ENCODE assay signal across 14 cellular contexts in genomic region chr18:22047485-22047884, GRCh38.
DNase-seq lines count a peak whose midpoint lies in the region; ATAC-seq, FAIRE-seq and TF ChIP-seq lines count a peak whose summit lies in the region.
"Had no signal": no experiment of that assay in that cellular context is flagged by ENCODE, and none has a peak within 500 bp of the region (broad histone marks: within the 10 kb centered on the region; RNA-seq: fewer than 3 reads in every experiment).

No MANE protein-coding gene starts in this region.

- ATAC-seq in CD8-positive, alpha-beta T cell: no peak

- no peak overlapping the region for H3K27ac ChIP-seq in astrocyte (ENCODE audit: low read depth, low read length)
- no peak overlapping the region for H3K27ac ChIP-seq in neural progenitor cell
- no peak overlapping the region for H3K27ac ChIP-seq in PC-9
- no peak overlapping the region for H3K27ac ChIP-seq in CD8-positive, alpha-beta T cell (ENCODE audit: low read depth, low read length)
- H3K27ac ChIP-seq: BLaER1 had no signal

- H3K4me3 Mint-ChIP-seq in astrocyte (ENCODE audit: unreplicated experiment): peak overlapping the region; percentile 12
- H3K4me3 Mint-ChIP-seq in neural progenitor cell: peak overlapping the region; percentile 11
- no peak overlapping the region for H3K4me3 Mint-ChIP-seq in CD8-positive, alpha-beta T cell
- H3K4me3 Mint-ChIP-seq: CD4-positive, CD25-positive, alpha-beta regulatory T cell; HFFc6 had no signal

- no peak overlapping the region for H2AFZ ChIP-seq in astrocyte (ENCODE audit: low read depth, low read length)
- no peak overlapping the region for H2AFZ ChIP-seq in neural progenitor cell (replicated peaks)
- no peak overlapping the region for H2AFZ ChIP-seq in PC-9

- no peak for FAIRE-seq in astrocyte (lab: Jason Lieb, UNC)
- FAIRE-seq: HTR-8/SVneo had no signal

- POLR2A ChIA-PET in PC-9 (lab: Charles Lee; ENCODE audit: unreplicated experiment): no interaction called here
- POLR2A ChIA-PET in CD8-positive, alpha-beta T cell (lab: Charles Lee): no interaction called here

- TF ChIP-seq CTCF in astrocyte (IDR thresholded peaks at IDR 0.05; ENCODE audit: insufficient read depth, low read depth, low read length) (no peak), neural progenitor cell (IDR thresholded peaks at IDR 0.05) (no peak), PC-9 (conservative IDR thresholded peaks at IDR 0.05) (no peak)
- TF ChIP-seq CTCF in CD8-positive, alpha-beta T cell (IDR thresholded peaks at IDR 0.05): no peak

- no peak overlapping the region for H3K4me2 ChIP-seq in astrocyte (ENCODE audit: low read length)
- no peak overlapping the region for H3K4me2 ChIP-seq in neural progenitor cell
- H3K4me2 ChIP-seq in PC-9: no peak overlapping the region
- H3K4me2 ChIP-seq: BLaER1 had no signal

- H3K27me3 ChIP-seq in astrocyte (ENCODE audit: insufficient read depth, low read length) (peaks cover 9% of the 10 kb centered on the region), neural progenitor cell (no peaks in the 10 kb centered on the region), PC-9 (ENCODE audit: insufficient read depth, low read depth) (no peaks in the 10 kb centered on the region)
- no peaks in the 10 kb centered on the region for H3K27me3 ChIP-seq in CD8-positive, alpha-beta T cell (ENCODE audit: insufficient read depth, low read length)
- H3K27me3 ChIP-seq: BLaER1 had no signal

- H3K36me3 ChIP-seq in astrocyte (ENCODE audit: insufficient read depth, low read length) (no peaks in the 10 kb centered on the region), neural progenitor cell (no peaks in the 10 kb centered on the region), PC-9 (ENCODE audit: low read depth) (no peaks in the 10 kb centered on the region)
- H3K36me3 ChIP-seq in CD8-positive, alpha-beta T cell (ENCODE audit: insufficient read depth, low read length): no peaks in the 10 kb centered on the region
- H3K36me3 ChIP-seq: BLaER1 had no signal

- H3K9me3 Mint-ChIP-seq in astrocyte (ENCODE audit: unreplicated experiment) (no peaks in the 10 kb centered on the region), neural progenitor cell (no peaks in the 10 kb centered on the region)
- H3K9me3 Mint-ChIP-seq in CD8-positive, alpha-beta T cell: no peaks in the 10 kb centered on the region
- H3K9me3 Mint-ChIP-seq: HFFc6 had no signal

- H3K27ac Mint-ChIP-seq in astrocyte (ENCODE audit: unreplicated experiment) (no peak overlapping the region), neural progenitor cell (no peak overlapping the region)
- H3K27ac Mint-ChIP-seq in CD8-positive, alpha-beta T cell: no peak overlapping the region
- H3K27ac Mint-ChIP-seq: CD4-positive, CD25-positive, alpha-beta regulatory T cell; HFFc6 had no signal

- no TSS peak for BruUV-seq in PC-9 (replicated peaks; lab: Mats Ljungman, UMichigan)

- H3K9ac ChIP-seq in astrocyte (ENCODE audit: low read length) (no peak overlapping the region), neural progenitor cell (no peak overlapping the region)
- H3K9ac ChIP-seq: BLaER1 had no signal

- H4K20me1 ChIP-seq in astrocyte (ENCODE audit: insufficient read depth, low read length) (no peaks in the 10 kb centered on the region), neural progenitor cell (ENCODE audit: low read depth) (no peaks in the 10 kb centered on the region), PC-9 (ENCODE audit: insufficient read depth) (no peaks in the 10 kb centered on the region)
- H4K20me1 ChIP-seq: BLaER1 had no signal

- H3K9me2 ChIP-seq in PC-9 (ENCODE audit: insufficient read depth): no peaks in the 10 kb centered on the region

- H3K36me3 Mint-ChIP-seq in astrocyte (ENCODE audit: low read depth, unreplicated experiment) (no peaks in the 10 kb centered on the region), neural progenitor cell (no peaks in the 10 kb centered on the region)
- H3K36me3 Mint-ChIP-seq in CD8-positive, alpha-beta T cell: no peaks in the 10 kb centered on the region
- H3K36me3 Mint-ChIP-seq: CD4-positive, CD25-positive, alpha-beta regulatory T cell had no signal

- DNase-seq in DMS53 (lab: John Stamatoyannopoulos, UW) (peak; percentile 11), DMS53 treated with DMSO at 0.1 percent for 48 hours (lab: John Stamatoyannopoulos, UW; ENCODE audit: unreplicated experiment) (no peak), astrocyte (ENCODE audit: low read depth) (no peak), neural progenitor cell (ENCODE audit: low spot score) (no peak), PC-9 (no peak), cardiac septum (ENCODE audit: low spot score) (no peak)
- DNase-seq in CD8-positive, alpha-beta T cell: no peak
- DNase-seq: 8988T; AML-193; CD4-positive, CD25-positive, alpha-beta regulatory T cell; HCEC 1CT; HFFc6 had no signal

- H3F3A ChIP-seq in neural progenitor cell (ENCODE audit: low read depth) (no peaks in the 10 kb centered on the region), PC-9 (ENCODE audit: insufficient read depth, low read depth) (no peaks in the 10 kb centered on the region)

- H3K27me3 Mint-ChIP-seq in astrocyte (ENCODE audit: low read depth, unreplicated experiment): peaks cover 32% of the 10 kb centered on the region
- H3K27me3 Mint-ChIP-seq in neural progenitor cell (ENCODE audit: insufficient read depth, low read depth): peaks cover 8% of the 10 kb centered on the region
- no peaks in the 10 kb centered on the region for H3K27me3 Mint-ChIP-seq in CD8-positive, alpha-beta T cell (ENCODE audit: low read depth)
- H3K27me3 Mint-ChIP-seq: CD4-positive, CD25-positive, alpha-beta regulatory T cell had no signal

- H3K4me1 Mint-ChIP-seq in astrocyte (ENCODE audit: low read depth, unreplicated experiment) (no peaks in the 10 kb centered on the region), neural progenitor cell (peaks cover 14% of the 10 kb centered on the region)
- no peaks in the 10 kb centered on the region for H3K4me1 Mint-ChIP-seq in CD8-positive, alpha-beta T cell (ENCODE audit: low read depth)
- H3K4me1 Mint-ChIP-seq: CD4-positive, CD25-positive, alpha-beta regulatory T cell had no signal

- H3K4me1 ChIP-seq in astrocyte (ENCODE audit: insufficient read depth, low read length) (no peaks in the 10 kb centered on the region), neural progenitor cell (peaks cover 24% of the 10 kb centered on the region), PC-9 (replicated peaks; ENCODE audit: insufficient read depth) (no peaks in the 10 kb centered on the region)
- H3K4me1 ChIP-seq in CD8-positive, alpha-beta T cell (ENCODE audit: insufficient read depth, low read length): no peaks in the 10 kb centered on the region
- H3K4me1 ChIP-seq: BLaER1 had no signal

- H3K79me2 ChIP-seq in astrocyte (ENCODE audit: insufficient read depth, low read length): no peaks in the 10 kb centered on the region
- no peaks in the 10 kb centered on the region for H3K79me2 ChIP-seq in neural progenitor cell (ENCODE audit: low read depth)
- H3K79me2 ChIP-seq in PC-9 (ENCODE audit: low read depth): no peaks in the 10 kb centered on the region

- CTCF ChIA-PET in PC-9 (lab: Charles Lee): no interaction called here
- CTCF ChIA-PET in CD8-positive, alpha-beta T cell (lab: Charles Lee): no interaction called here

- H3K4me3 ChIP-seq in astrocyte (ENCODE audit: insufficient read depth, low read depth, low read length) (no peak overlapping the region), neural progenitor cell (no peak overlapping the region), PC-9 (no peak overlapping the region)
- no peak overlapping the region for H3K4me3 ChIP-seq in CD8-positive, alpha-beta T cell (ENCODE audit: low read depth, low read length)
- H3K4me3 ChIP-seq: BLaER1 had no signal

- intact Hi-C loops in PC-9 (cut with micrococcal nuclease; ENCODE audit: unreplicated experiment) (no loop called here), cardiac septum (cut with DNase I) (no loop called here)
- intact Hi-C loops in CD8-positive, alpha-beta T cell (cut with DNase I, micrococcal nuclease): no loop called here

- no peaks in the 10 kb centered on the region for H3K9me3 ChIP-seq in astrocyte (ENCODE audit: insufficient read depth, low read depth, low read length)
- H3K9me3 ChIP-seq in neural progenitor cell (ENCODE audit: low read depth): no peaks in the 10 kb centered on the region
- no peaks in the 10 kb centered on the region for H3K9me3 ChIP-seq in PC-9 (ENCODE audit: insufficient read depth, low read depth)
- H3K9me3 ChIP-seq in CD8-positive, alpha-beta T cell (ENCODE audit: low read length): no peaks in the 10 kb centered on the region
- H3K9me3 ChIP-seq: BLaER1 had no signal
